Comparison of ENCODE assay signal across 2 cellular contexts in the genomic region with DNA sequence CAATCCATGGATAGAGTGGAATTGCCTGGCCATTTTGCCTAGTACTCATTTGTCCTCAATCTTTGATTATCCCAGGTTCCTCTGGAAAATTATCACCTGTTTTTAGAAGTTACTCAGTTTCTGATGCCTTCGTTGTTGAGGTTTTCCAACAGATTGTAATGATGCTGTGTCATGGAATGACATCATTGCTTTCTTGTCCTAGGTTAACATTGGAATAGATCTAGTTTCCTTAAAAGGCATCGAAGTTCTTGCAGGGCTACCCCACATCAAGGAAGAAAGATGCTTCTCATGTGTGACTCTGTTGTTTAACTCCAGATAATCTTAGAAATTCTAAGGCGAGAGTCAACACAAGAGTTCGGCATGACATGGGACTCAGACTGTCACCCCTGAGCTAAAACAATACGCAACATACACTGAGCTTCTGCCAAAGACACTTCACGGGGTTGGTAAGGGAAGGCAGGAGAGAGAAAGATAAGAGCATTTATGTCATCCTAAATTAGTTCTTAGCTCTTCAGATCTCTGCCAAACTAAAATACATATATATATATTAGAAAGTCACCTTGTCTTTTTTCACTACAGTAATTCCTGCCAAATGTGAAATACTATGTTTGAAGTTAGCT.
TF ChIP-seq lines count a peak whose summit lies in the region.

No MANE protein-coding gene starts in this region.

TF ChIP-seq in IMR-90, 13 proteins besides CTCF, POLR2A, EP300 and RAD21:
- TF ChIP-seq RFX5 (IDR thresholded peaks at IDR 0.05; ENCODE audit: low read depth, low read length): no peak
- TF ChIP-seq SMC3 (IDR thresholded peaks at IDR 0.05; ENCODE audit: low read depth, low read length): no peak
- TF ChIP-seq MAZ (IDR thresholded peaks at IDR 0.05; ENCODE audit: borderline replicate concordance, low read depth, low read length): no peak
- no peak for TF ChIP-seq RCOR1 (IDR thresholded peaks at IDR 0.05; ENCODE audit: insufficient replicate concordance, low read length)
- TF ChIP-seq CEBPB (IDR thresholded peaks at IDR 0.05; ENCODE audit: low read depth, low read length): no peak
- TF ChIP-seq BHLHE40 (IDR thresholded peaks at IDR 0.05; ENCODE audit: low read depth, low read length): no peak
- no peak for TF ChIP-seq USF2 (IDR thresholded peaks at IDR 0.05; ENCODE audit: low read depth, low read length)
- TF ChIP-seq MXI1 (IDR thresholded peaks at IDR 0.05; ENCODE audit: borderline replicate concordance, low read depth, low read length): no peak
- TF ChIP-seq, protein P1, sequence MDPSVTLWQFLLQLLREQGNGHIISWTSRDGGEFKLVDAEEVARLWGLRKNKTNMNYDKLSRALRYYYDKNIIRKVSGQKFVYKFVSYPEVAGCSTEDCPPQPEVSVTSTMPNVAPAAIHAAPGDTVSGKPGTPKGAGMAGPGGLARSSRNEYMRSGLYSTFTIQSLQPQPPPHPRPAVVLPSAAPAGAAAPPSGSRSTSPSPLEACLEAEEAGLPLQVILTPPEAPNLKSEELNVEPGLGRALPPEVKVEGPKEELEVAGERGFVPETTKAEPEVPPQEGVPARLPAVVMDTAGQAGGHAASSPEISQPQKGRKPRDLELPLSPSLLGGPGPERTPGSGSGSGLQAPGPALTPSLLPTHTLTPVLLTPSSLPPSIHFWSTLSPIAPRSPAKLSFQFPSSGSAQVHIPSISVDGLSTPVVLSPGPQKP (IDR thresholded peaks at IDR 0.05; ENCODE audit: borderline replicate concordance, low read depth, low read length): no peak
- TF ChIP-seq FOS (IDR thresholded peaks at IDR 0.05; ENCODE audit: low read depth, low read length): no peak
- no peak for TF ChIP-seq MAFK (IDR thresholded peaks at IDR 0.05; ENCODE audit: low read depth, low read length)
- no peak for TF ChIP-seq CHD1 (IDR thresholded peaks at IDR 0.05; ENCODE audit: low read depth, low read length)
- no peak for TF ChIP-seq NFE2L2 (IDR thresholded peaks at IDR 0.05; ENCODE audit: low read depth, low read length)

TF ChIP-seq in K562, 482 proteins besides CTCF, POLR2A, EP300 and RAD21:
- TF ChIP-seq HDAC6 (IDR thresholded peaks at IDR 0.05; ENCODE audit: low read depth, low read length): no peak
- TF ChIP-seq NFE2 (IDR thresholded peaks at IDR 0.05; ENCODE audit: low read depth): 0 out of 2 replicates have a peak, but pooled peaks have one; percentile 2
- no peak for TF ChIP-seq JUND (IDR thresholded peaks at IDR 0.05; ENCODE audit: borderline replicate concordance, low read depth, low read length)
- TF ChIP-seq JUND (tag; IDR thresholded peaks at IDR 0.05; ENCODE audit: borderline replicate concordance, low read depth, low read length): 0 out of 3 replicates have a peak, but pooled peaks have one; percentile 26
